ENCODE assay signal across 14 cellular contexts in genomic region chr5:138784590-138784989, GRCh38.
"Had no signal": no experiment of that assay in that cellular context is flagged by ENCODE, and none has a peak within 500 bp of the region (broad histone marks: within the 10 kb centered on the region; RNA-seq: fewer than 3 reads in every experiment).

No MANE protein-coding gene starts in this region.

- H3K36me3 Mint-ChIP-seq: natural killer cell treated with Interleukin-12 subunit alpha and Interleukin-12 subunit beta and Interleukin-15 and Interleukin-18, amount 100 ng/mL, for 72 hours had no signal

- DNase-seq: activated CD8-positive, alpha-beta T cell treated with anti-CD3 and anti-CD28 coated beads for 36 hours; activated naive CD4-positive, alpha-beta T cell; body of pancreas; heart left ventricle; islet precursor cell; nucleus accumbens; stimulated activated CD4-positive, alpha-beta T cell treated with anti-CD3 and anti-CD28 coated beads, Interleukin-4, amount 100 ng/mL, for 24 hours; upper lobe of right lung had no signal

- ATAC-seq: activated CD4-positive, CD25-positive, alpha-beta regulatory T cell treated with anti-CD3 and anti-CD28 coated beads, Interleukin-2, amount 50 U/mL, for 24 hours; activated CD8-positive, alpha-beta T cell treated with anti-CD3 and anti-CD28 coated beads for 36 hours; body of pancreas; left lobe of liver; natural killer cell treated with Interleukin-12 subunit alpha and Interleukin-12 subunit beta and Interleukin-15 and Interleukin-18, amount 100 ng/mL, for 72 hours; upper lobe of right lung had no signal

- H3K27ac ChIP-seq: body of pancreas, heart left ventricle, upper lobe of right lung had no signal

- H3K27ac Mint-ChIP-seq: activated CD8-positive, alpha-beta T cell treated with anti-CD3 and anti-CD28 coated beads for 36 hours; activated T-helper 1 cell treated with anti-CD3 and anti-CD28 coated beads, Interleukin-12 subunit alpha, Interleukin-12 subunit beta, Interleukin-2, Interleukin-4 antibody, amounts not matched to agents 30 ng/mL and 10 ng/mL and 1 ng/mL, durations not matched to agents 14 hours and 24 hours and 36 hours; natural killer cell treated with Interleukin-12 subunit alpha and Interleukin-12 subunit beta and Interleukin-15 and Interleukin-18, amount 100 ng/mL, for 72 hours; stimulated activated naive CD8-positive, alpha-beta T cell treated with anti-CD3 and anti-CD28 coated beads, Interleukin-15, Interleukin-2, amounts not matched to agents 100 ng/mL and 50 ng/mL, for 24 hours had no signal

- H3K4me3 Mint-ChIP-seq: activated CD8-positive, alpha-beta T cell treated with anti-CD3 and anti-CD28 coated beads for 36 hours; activated T-helper 1 cell treated with anti-CD3 and anti-CD28 coated beads, Interleukin-12 subunit alpha, Interleukin-12 subunit beta, Interleukin-2, Interleukin-4 antibody, amounts not matched to agents 30 ng/mL and 10 ng/mL and 1 ng/mL, durations not matched to agents 14 hours and 24 hours and 36 hours; natural killer cell treated with Interleukin-12 subunit alpha and Interleukin-12 subunit beta and Interleukin-15 and Interleukin-18, amount 100 ng/mL, for 72 hours; stimulated activated naive CD8-positive, alpha-beta T cell treated with anti-CD3 and anti-CD28 coated beads, Interleukin-15, Interleukin-2, amounts not matched to agents 100 ng/mL and 50 ng/mL, for 24 hours had no signal

- H3K9me3 Mint-ChIP-seq: activated CD8-positive, alpha-beta T cell treated with anti-CD3 and anti-CD28 coated beads for 36 hours; activated T-helper 1 cell treated with anti-CD3 and anti-CD28 coated beads, Interleukin-12 subunit alpha, Interleukin-12 subunit beta, Interleukin-2, Interleukin-4 antibody, amounts not matched to agents 30 ng/mL and 10 ng/mL and 1 ng/mL, durations not matched to agents 14 hours and 24 hours and 36 hours; natural killer cell treated with Interleukin-12 subunit alpha and Interleukin-12 subunit beta and Interleukin-15 and Interleukin-18, amount 100 ng/mL, for 72 hours; stimulated activated naive CD8-positive, alpha-beta T cell treated with anti-CD3 and anti-CD28 coated beads, Interleukin-15, Interleukin-2, amounts not matched to agents 100 ng/mL and 50 ng/mL, for 24 hours had no signal

- H3K4me3 ChIP-seq: body of pancreas, esophagus muscularis mucosa, heart left ventricle, upper lobe of right lung had no signal

- H3K27me3 ChIP-seq: body of pancreas, esophagus muscularis mucosa, heart left ventricle, upper lobe of right lung had no signal

- H3K9me3 ChIP-seq: body of pancreas, esophagus muscularis mucosa, heart left ventricle, upper lobe of right lung had no signal

- H3K4me1 ChIP-seq: upper lobe of right lung had no signal

- H3K27me3 Mint-ChIP-seq: natural killer cell treated with Interleukin-12 subunit alpha and Interleukin-12 subunit beta and Interleukin-15 and Interleukin-18, amount 100 ng/mL, for 72 hours had no signal
